Comparison of ENCODE assay signal across 1 cellular context in genomic region chr19:19399733-19400438, GRCh38.
TF ChIP-seq lines count a peak whose summit lies in the region.

No MANE protein-coding gene starts in this region.

TF ChIP-seq in GM12878, 131 proteins besides CTCF, POLR2A, EP300 and RAD21 (continued from another document):
- no peak for TF ChIP-seq ATF2 (IDR thresholded peaks at IDR 0.05; ENCODE audit: low read length)
- no peak for TF ChIP-seq PRDM15 (CRISPR knock-in tag; IDR thresholded peaks at IDR 0.05)
- TF ChIP-seq EZH2 (IDR thresholded peaks at IDR 0.05; ENCODE audit: borderline replicate concordance, control insufficient read depth, low read depth, low read length) = no peak
- TF ChIP-seq TCF7 (IDR thresholded peaks at IDR 0.05; ENCODE audit: borderline replicate concordance) = no peak
- no peak for TF ChIP-seq NR2C1 (IDR thresholded peaks at IDR 0.05)
